Comparison of ENCODE assay signal across 1 cellular context in the genomic region with DNA sequence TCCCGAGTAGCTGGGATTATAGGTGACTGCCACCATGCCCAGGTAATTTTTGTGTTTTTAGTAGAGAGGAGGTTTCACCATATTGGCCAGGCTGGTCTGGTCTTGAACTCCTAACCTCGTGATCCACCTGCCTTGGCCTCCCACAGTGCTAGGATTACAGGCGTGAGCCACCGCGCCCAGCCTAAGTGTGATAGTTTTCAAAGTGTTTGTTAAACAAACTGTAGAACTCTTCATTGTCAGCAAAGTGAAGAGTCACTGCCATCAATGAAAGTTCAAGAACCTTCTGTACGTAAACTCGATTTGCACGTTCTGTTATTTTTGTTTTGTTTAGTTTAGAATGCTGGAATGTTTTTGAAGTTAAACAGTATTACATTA.
TF ChIP-seq lines count a peak whose summit lies in the region.

No MANE protein-coding gene starts in this region.

TF ChIP-seq in HepG2, 621 proteins besides CTCF, POLR2A, EP300 and RAD21 (continued from another document and continues in another):
- TF ChIP-seq RARG (CRISPR knock-in tag; IDR thresholded peaks at IDR 0.05; ENCODE audit: low read depth) (no peak), SOX6 (IDR thresholded peaks at IDR 0.05) (no peak), SOX6 (CRISPR knock-in tag; IDR thresholded peaks at IDR 0.05) (peak; percentile 85), KLF9 (CRISPR knock-in tag; IDR thresholded peaks at IDR 0.05; ENCODE audit: low read depth) (no peak), ZNF713 (CRISPR knock-in tag; IDR thresholded peaks at IDR 0.05) (no peak), MAZ (IDR thresholded peaks at IDR 0.05; ENCODE audit: borderline replicate concordance, low read depth, low read length) (no peak), MAZ (CRISPR knock-in tag; IDR thresholded peaks at IDR 0.05; ENCODE audit: low read depth) (no peak), TRIM24 (CRISPR knock-in tag; IDR thresholded peaks at IDR 0.05) (no peak), ZMYM4 (CRISPR knock-in tag; IDR thresholded peaks at IDR 0.05) (no peak), ZNF619 (CRISPR knock-in tag; IDR thresholded peaks at IDR 0.05) (no peak), GABPB1 (CRISPR knock-in tag; IDR thresholded peaks at IDR 0.05) (no peak), ZNF605 (CRISPR knock-in tag; IDR thresholded peaks at IDR 0.05) (no peak), CREB1 (IDR thresholded peaks at IDR 0.05) (no peak), CREB1 (CRISPR knock-in tag; IDR thresholded peaks at IDR 0.05) (no peak; the same call in none of the 2 replicates), CCDC6 (CRISPR knock-in tag; IDR thresholded peaks at IDR 0.05) (no peak), ZNF75D (CRISPR knock-in tag; IDR thresholded peaks at IDR 0.05; ENCODE audit: borderline replicate concordance) (no peak), POLR2G (IDR thresholded peaks at IDR 0.05; ENCODE audit: low read depth, low read length) (no peak), MAFF (IDR thresholded peaks at IDR 0.05; ENCODE audit: low read depth, low read length) (no peak), SOX5 (CRISPR knock-in tag; IDR thresholded peaks at IDR 0.05; ENCODE audit: borderline replicate concordance) (peak; percentile 97), TEAD3 (CRISPR knock-in tag; optimal IDR thresholded peaks at IDR 0.05; ENCODE audit: borderline replicate concordance) (peak; percentile 68), ZNF746 (CRISPR knock-in tag; IDR thresholded peaks at IDR 0.05) (no peak), ZKSCAN8 (CRISPR knock-in tag; IDR thresholded peaks at IDR 0.05; ENCODE audit: borderline replicate concordance) (peak; percentile 52; the same call in 1 of the 2 replicates)
- TF ChIP-seq, protein P1, sequence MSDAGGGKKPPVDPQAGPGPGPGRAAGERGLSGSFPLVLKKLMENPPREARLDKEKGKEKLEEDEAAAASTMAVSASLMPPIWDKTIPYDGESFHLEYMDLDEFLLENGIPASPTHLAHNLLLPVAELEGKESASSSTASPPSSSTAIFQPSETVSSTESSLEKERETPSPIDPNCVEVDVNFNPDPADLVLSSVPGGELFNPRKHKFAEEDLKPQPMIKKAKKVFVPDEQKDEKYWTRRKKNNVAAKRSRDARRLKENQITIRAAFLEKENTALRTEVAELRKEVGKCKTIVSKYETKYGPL (CRISPR knock-in tag; IDR thresholded peaks at IDR 0.05), result no peak
- TF ChIP-seq, protein P2, sequence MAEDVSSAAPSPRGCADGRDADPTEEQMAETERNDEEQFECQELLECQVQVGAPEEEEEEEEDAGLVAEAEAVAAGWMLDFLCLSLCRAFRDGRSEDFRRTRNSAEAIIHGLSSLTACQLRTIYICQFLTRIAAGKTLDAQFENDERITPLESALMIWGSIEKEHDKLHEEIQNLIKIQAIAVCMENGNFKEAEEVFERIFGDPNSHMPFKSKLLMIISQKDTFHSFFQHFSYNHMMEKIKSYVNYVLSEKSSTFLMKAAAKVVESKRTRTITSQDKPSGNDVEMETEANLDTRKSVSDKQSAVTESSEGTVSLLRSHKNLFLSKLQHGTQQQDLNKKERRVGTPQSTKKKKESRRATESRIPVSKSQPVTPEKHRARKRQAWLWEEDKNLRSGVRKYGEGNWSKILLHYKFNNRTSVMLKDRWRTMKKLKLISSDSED (CRISPR knock-in tag; IDR thresholded peaks at IDR 0.05), result no peak
- TF ChIP-seq, protein P3, sequence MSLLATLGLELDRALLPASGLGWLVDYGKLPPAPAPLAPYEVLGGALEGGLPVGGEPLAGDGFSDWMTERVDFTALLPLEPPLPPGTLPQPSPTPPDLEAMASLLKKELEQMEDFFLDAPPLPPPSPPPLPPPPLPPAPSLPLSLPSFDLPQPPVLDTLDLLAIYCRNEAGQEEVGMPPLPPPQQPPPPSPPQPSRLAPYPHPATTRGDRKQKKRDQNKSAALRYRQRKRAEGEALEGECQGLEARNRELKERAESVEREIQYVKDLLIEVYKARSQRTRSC (CRISPR knock-in tag; IDR thresholded peaks at IDR 0.05; ENCODE audit: low read depth), result no peak
- TF ChIP-seq, protein P4, sequence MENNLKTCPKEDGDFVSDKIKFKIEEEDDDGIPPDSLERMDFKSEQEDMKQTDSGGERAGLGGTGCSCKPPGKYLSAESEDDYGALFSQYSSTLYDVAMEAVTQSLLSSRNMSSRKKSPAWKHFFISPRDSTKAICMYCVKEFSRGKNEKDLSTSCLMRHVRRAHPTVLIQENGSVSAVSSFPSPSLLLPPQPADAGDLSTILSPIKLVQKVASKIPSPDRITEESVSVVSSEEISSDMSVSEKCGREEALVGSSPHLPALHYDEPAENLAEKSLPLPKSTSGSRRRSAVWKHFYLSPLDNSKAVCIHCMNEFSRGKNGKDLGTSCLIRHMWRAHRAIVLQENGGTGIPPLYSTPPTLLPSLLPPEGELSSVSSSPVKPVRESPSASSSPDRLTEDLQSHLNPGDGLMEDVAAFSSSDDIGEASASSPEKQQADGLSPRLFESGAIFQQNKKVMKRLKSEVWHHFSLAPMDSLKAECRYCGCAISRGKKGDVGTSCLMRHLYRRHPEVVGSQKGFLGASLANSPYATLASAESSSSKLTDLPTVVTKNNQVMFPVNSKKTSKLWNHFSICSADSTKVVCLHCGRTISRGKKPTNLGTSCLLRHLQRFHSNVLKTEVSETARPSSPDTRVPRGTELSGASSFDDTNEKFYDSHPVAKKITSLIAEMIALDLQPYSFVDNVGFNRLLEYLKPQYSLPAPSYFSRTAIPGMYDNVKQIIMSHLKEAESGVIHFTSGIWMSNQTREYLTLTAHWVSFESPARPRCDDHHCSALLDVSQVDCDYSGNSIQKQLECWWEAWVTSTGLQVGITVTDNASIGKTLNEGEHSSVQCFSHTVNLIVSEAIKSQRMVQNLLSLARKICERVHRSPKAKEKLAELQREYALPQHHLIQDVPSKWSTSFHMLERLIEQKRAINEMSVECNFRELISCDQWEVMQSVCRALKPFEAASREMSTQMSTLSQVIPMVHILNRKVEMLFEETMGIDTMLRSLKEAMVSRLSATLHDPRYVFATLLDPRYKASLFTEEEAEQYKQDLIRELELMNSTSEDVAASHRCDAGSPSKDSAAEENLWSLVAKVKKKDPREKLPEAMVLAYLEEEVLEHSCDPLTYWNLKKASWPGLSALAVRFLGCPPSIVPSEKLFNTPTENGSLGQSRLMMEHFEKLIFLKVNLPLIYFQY (CRISPR knock-in tag; IDR thresholded peaks at IDR 0.05; ENCODE audit: borderline replicate concordance), result peak; percentile 16; the same call in 1 of the 2 replicates
- TF ChIP-seq, protein P5, sequence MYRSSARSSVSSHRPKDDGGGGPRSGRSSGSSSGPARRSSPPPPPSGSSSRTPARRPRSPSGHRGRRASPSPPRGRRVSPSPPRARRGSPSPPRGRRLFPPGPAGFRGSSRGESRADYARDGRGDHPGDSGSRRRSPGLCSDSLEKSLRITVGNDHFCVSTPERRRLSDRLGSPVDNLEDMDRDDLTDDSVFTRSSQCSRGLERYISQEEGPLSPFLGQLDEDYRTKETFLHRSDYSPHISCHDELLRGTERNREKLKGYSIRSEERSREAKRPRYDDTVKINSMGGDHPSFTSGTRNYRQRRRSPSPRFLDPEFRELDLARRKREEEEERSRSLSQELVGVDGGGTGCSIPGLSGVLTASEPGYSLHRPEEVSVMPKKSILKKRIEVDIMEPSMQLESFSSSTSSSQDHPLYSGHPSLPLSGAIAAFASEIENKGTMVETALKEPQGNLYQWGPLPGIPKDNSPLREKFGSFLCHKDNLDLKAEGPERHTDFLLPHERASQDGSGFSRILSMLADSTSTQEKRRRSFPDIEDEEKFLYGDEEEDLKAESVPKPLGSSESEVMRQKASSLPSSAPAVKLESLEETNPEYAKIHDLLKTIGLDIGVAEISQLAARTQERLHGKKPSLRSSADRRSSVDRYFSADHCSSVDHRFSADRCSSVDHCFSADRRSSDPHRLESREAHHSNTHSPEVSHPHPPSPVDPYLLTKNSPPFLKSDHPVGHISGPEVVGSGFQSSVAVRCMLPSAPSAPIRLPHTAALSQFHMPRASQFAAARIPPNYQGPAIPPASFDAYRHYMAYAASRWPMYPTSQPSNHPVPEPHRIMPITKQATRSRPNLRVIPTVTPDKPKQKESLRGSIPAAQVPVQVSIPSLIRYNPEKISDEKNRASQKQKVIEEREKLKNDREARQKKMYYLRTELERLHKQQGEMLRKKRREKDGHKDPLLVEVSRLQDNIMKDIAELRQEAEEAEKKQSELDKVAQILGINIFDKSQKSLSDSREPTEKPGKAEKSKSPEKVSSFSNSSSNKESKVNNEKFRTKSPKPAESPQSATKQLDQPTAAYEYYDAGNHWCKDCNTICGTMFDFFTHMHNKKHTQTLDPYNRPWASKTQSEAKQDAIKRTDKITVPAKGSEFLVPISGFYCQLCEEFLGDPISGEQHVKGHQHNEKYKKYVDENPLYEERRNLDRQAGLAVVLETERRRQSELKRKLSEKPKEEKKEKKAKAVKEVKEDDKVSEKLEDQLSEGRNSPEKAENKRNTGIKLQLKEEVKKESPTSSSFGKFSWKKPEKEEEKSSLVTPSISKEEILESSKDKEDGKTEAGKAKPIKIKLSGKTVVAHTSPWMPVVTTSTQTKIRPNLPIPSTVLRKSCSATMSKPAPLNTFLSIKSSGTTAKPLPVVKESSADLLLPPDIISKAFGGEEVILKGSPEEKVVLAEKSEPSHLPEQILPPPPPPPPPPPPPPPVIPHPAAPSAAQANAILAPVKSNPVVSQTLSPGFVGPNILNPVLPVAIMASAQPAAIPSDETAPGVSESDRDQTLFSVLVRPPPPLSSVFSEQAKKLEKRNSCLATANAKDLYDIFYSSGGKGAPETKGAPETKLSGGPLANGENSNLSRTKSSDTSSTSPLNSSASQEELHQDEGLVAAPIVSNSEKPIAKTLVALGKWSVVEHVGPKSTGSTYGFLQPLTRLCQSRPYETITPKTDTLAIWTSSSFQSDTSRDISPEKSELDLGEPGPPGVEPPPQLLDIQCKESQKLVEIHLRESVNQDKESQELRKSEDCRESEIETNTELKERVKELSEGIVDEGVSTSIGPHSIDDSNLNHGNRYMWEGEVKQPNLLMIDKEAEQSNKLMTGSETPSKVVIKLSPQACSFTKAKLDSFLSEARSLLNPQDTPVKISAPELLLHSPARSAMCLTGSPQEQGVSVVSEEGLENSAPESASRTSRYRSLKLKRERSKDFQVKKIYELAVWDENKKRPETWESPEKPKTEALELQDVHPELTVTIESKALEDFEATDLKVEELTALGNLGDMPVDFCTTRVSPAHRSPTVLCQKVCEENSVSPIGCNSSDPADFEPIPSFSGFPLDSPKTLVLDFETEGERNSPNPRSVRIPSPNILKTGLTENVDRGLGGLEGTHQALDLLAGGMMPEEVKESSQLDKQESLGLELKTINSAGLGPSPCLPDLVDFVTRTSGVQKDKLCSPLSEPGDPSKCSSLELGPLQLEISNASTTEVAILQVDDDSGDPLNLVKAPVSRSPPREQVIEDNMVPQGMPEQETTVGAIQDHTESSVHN (CRISPR knock-in tag; IDR thresholded peaks at IDR 0.05), result no peak
- TF ChIP-seq, protein P6, sequence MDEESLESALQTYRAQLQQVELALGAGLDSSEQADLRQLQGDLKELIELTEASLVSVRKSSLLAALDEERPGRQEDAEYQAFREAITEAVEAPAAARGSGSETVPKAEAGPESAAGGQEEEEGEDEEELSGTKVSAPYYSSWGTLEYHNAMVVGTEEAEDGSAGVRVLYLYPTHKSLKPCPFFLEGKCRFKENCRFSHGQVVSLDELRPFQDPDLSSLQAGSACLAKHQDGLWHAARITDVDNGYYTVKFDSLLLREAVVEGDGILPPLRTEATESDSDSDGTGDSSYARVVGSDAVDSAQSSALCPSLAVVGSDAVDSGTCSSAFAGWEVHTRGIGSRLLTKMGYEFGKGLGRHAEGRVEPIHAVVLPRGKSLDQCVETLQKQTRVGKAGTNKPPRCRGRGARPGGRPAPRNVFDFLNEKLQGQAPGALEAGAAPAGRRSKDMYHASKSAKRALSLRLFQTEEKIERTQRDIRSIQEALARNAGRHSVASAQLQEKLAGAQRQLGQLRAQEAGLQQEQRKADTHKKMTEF (CRISPR knock-in tag; IDR thresholded peaks at IDR 0.05), result peak; percentile 62; the same call in 1 of the 2 replicates
- TF ChIP-seq, protein P7, sequence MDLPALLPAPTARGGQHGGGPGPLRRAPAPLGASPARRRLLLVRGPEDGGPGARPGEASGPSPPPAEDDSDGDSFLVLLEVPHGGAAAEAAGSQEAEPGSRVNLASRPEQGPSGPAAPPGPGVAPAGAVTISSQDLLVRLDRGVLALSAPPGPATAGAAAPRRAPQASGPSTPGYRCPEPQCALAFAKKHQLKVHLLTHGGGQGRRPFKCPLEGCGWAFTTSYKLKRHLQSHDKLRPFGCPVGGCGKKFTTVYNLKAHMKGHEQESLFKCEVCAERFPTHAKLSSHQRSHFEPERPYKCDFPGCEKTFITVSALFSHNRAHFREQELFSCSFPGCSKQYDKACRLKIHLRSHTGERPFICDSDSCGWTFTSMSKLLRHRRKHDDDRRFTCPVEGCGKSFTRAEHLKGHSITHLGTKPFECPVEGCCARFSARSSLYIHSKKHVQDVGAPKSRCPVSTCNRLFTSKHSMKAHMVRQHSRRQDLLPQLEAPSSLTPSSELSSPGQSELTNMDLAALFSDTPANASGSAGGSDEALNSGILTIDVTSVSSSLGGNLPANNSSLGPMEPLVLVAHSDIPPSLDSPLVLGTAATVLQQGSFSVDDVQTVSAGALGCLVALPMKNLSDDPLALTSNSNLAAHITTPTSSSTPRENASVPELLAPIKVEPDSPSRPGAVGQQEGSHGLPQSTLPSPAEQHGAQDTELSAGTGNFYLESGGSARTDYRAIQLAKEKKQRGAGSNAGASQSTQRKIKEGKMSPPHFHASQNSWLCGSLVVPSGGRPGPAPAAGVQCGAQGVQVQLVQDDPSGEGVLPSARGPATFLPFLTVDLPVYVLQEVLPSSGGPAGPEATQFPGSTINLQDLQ (CRISPR knock-in tag; IDR thresholded peaks at IDR 0.05), result no peak
- TF ChIP-seq, protein P8, sequence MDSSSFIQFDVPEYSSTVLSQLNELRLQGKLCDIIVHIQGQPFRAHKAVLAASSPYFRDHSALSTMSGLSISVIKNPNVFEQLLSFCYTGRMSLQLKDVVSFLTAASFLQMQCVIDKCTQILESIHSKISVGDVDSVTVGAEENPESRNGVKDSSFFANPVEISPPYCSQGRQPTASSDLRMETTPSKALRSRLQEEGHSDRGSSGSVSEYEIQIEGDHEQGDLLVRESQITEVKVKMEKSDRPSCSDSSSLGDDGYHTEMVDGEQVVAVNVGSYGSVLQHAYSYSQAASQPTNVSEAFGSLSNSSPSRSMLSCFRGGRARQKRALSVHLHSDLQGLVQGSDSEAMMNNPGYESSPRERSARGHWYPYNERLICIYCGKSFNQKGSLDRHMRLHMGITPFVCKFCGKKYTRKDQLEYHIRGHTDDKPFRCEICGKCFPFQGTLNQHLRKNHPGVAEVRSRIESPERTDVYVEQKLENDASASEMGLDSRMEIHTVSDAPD (CRISPR knock-in tag; IDR thresholded peaks at IDR 0.05), result no peak
- TF ChIP-seq, protein P9, sequence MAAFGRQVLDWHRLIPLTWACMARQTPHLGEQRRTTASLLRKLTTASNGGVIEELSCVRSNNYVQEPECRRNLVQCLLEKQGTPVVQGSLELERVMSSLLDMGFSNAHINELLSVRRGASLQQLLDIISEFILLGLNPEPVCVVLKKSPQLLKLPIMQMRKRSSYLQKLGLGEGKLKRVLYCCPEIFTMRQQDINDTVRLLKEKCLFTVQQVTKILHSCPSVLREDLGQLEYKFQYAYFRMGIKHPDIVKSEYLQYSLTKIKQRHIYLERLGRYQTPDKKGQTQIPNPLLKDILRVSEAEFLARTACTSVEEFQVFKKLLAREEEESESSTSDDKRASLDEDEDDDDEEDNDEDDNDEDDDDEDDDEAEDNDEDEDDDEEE (CRISPR knock-in tag; IDR thresholded peaks at IDR 0.05), result no peak
